In the genomic region with DNA sequence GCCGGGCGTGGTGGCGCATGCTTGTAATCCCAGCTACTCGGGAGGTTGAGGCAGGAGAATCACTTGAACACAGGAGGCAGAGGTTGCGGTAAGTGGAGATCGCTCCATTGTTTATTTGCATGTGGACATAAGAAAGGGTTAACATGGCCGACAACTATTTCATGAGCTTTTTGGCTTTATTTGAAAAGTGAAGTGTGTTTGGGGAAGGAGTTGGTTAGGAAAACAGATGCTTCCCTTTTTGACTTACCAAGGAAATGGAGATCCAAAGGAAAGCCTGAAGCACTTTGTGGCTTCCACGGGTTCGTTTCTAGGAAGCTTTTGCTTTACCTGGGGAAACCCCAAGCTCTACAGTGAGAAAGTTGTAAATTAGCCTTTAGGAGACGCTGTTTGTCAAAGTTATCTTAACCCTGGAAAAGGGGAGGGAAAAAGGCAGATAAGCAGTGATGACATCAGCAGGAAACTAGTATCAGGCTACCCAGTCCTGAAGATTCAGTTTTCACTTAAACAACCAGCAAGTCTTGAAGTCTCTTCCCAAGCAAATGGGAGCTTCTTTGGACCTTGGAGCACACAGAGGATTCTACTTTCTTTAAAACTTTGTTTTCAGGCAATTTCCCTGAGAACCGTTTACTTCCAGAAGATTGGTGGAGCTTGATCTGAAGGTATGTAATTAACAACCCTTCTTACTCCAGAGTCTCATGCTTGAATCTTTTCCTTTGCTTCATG, we compare ENCODE assay signal across 1 cellular context.
A peak's percentile ranks its signal among the peaks of the same experiment; 100 is the strongest.
TF ChIP-seq lines count a peak whose summit lies in the region.

Gene CASP10, plus strand, starts transcription at position 492 of the 723 bp plus-strand sequence. CDS start 2,637 bp downstream, outside the sequence.

TF ChIP-seq in HepG2, 621 proteins besides CTCF, POLR2A, EP300 and RAD21 (continues in another document):
- TF ChIP-seq TBP (CRISPR knock-in tag; IDR thresholded peaks at IDR 0.05) (no peak), ZNF883 (CRISPR knock-in tag; IDR thresholded peaks at IDR 0.05; ENCODE audit: not compliant biosample characterization) (no peak), ATF3 (CRISPR knock-in tag; IDR thresholded peaks at IDR 0.05) (peak; percentile 79), ZNF10 (CRISPR knock-in tag; IDR thresholded peaks at IDR 0.05; ENCODE audit: borderline replicate concordance, low read depth) (no peak), ZNF460 (CRISPR knock-in tag; IDR thresholded peaks at IDR 0.05; ENCODE audit: borderline replicate concordance) (no peak), SP4 (CRISPR knock-in tag; IDR thresholded peaks at IDR 0.05) (peak; percentile 69; the same call in 1 of the 2 replicates), SP140L (CRISPR knock-in tag; IDR thresholded peaks at IDR 0.05; ENCODE audit: borderline replicate concordance) (0 out of 2 replicates have a peak, but pooled peaks have one; percentile 19), ZNF747 (CRISPR knock-in tag; IDR thresholded peaks at IDR 0.05; ENCODE audit: borderline replicate concordance) (peak; percentile 54; the same call in 1 of the 2 replicates), ZNF326 (CRISPR knock-in tag; IDR thresholded peaks at IDR 0.05; ENCODE audit: borderline replicate concordance) (no peak), PTBP1 (IDR thresholded peaks at IDR 0.05; ENCODE audit: low read depth, low read length, poor library complexity, severe bottlenecking) (no peak), PRDM15 (CRISPR knock-in tag; IDR thresholded peaks at IDR 0.05) (peak; percentile 24; the same call in 1 of the 2 replicates), ZNF451 (CRISPR knock-in tag; IDR thresholded peaks at IDR 0.05) (peak; percentile 23; the same call in 1 of the 2 replicates), PAXIP1 (CRISPR knock-in tag; conservative IDR thresholded peaks at IDR 0.05) (peak; percentile 64; the same call in 1 of the 2 replicates), HDAC1 (CRISPR knock-in tag; IDR thresholded peaks at IDR 0.05) (peak; percentile 63; the same call in 1 of the 2 replicates), KDM5B (CRISPR knock-in tag; IDR thresholded peaks at IDR 0.05; ENCODE audit: borderline replicate concordance) (no peak), TAF15 (IDR thresholded peaks at IDR 0.05; ENCODE audit: low read depth, low read length, poor library complexity, severe bottlenecking) (no peak), GABPB1 (CRISPR knock-in tag; IDR thresholded peaks at IDR 0.05) (peak; percentile 24; the same call in 1 of the 2 replicates), ZBTB21 (CRISPR knock-in tag; IDR thresholded peaks at IDR 0.05) (peak; percentile 46), CREM (IDR thresholded peaks at IDR 0.05) (peak; percentile 74), CREM (CRISPR knock-in tag; IDR thresholded peaks at IDR 0.05) (no peak), FOXM1 (CRISPR knock-in tag; IDR thresholded peaks at IDR 0.05) (no peak), GATAD1 (CRISPR knock-in tag; IDR thresholded peaks at IDR 0.05) (peak; percentile 80), YY1 (IDR thresholded peaks at IDR 0.05; ENCODE audit: insufficient read depth, insufficient replicate concordance, low read depth, low read length) (peak; percentile 57), ZNF431 (CRISPR knock-in tag; IDR thresholded peaks at IDR 0.05; ENCODE audit: borderline replicate concordance, low read depth) (no peak), ARNT (IDR thresholded peaks at IDR 0.05) (no peak), ZNF234 (CRISPR knock-in tag; conservative IDR thresholded peaks at IDR 0.05) (no peak), ZBTB14 (CRISPR knock-in tag; IDR thresholded peaks at IDR 0.05) (no peak), EEA1 (CRISPR knock-in tag; IDR thresholded peaks at IDR 0.05; ENCODE audit: borderline replicate concordance) (no peak), AKAP8 (CRISPR knock-in tag; IDR thresholded peaks at IDR 0.05) (no peak), TBX3 (IDR thresholded peaks at IDR 0.05; ENCODE audit: borderline replicate concordance) (0 out of 2 replicates have a peak, but pooled peaks have one; percentile 26), JUN (CRISPR knock-in tag; IDR thresholded peaks at IDR 0.05) (peak; percentile 92), KDM3A (CRISPR knock-in tag; IDR thresholded peaks at IDR 0.05; ENCODE audit: low read depth) (no peak), IRX3 (CRISPR knock-in tag; IDR thresholded peaks at IDR 0.05; ENCODE audit: borderline replicate concordance, low read depth) (no peak), RBM22 (optimal IDR thresholded peaks at IDR 0.05; ENCODE audit: low read length) (no peak), ARID5B (CRISPR knock-in tag; IDR thresholded peaks at IDR 0.05) (peak; percentile 75), ZEB1 (IDR thresholded peaks at IDR 0.05; ENCODE audit: insufficient replicate concordance, low read depth) (peak; percentile 74), ZNF737 (CRISPR knock-in tag; IDR thresholded peaks at IDR 0.05; ENCODE audit: borderline replicate concordance) (no peak), ISL2 (CRISPR knock-in tag; IDR thresholded peaks at IDR 0.05) (peak; percentile 51; the same call in 1 of the 2 replicates), GTF2F1 (IDR thresholded peaks at IDR 0.05; ENCODE audit: low read length) (no peak), ZNF296 (CRISPR knock-in tag; conservative IDR thresholded peaks at IDR 0.05) (no peak), ZNF780A (CRISPR knock-in tag; IDR thresholded peaks at IDR 0.05) (no peak)
- TF ChIP-seq, protein P1, sequence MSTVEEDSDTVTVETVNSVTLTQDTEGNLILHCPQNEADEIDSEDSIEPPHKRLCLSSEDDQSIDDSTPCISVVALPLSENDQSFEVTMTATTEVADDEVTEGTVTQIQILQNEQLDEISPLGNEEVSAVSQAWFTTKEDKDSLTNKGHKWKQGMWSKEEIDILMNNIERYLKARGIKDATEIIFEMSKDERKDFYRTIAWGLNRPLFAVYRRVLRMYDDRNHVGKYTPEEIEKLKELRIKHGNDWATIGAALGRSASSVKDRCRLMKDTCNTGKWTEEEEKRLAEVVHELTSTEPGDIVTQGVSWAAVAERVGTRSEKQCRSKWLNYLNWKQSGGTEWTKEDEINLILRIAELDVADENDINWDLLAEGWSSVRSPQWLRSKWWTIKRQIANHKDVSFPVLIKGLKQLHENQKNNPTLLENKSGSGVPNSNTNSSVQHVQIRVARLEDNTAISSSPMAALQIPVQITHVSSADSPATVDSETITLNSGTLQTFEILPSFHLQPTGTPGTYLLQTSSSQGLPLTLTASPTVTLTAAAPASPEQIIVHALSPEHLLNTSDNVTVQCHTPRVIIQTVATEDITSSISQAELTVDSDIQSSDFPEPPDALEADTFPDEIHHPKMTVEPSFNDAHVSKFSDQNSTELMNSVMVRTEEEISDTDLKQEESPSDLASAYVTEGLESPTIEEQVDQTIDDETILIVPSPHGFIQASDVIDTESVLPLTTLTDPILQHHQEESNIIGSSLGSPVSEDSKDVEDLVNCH (CRISPR knock-in tag; IDR thresholded peaks at IDR 0.05): no peak
- TF ChIP-seq, protein P2, sequence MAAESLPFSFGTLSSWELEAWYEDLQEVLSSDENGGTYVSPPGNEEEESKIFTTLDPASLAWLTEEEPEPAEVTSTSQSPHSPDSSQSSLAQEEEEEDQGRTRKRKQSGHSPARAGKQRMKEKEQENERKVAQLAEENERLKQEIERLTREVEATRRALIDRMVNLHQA (CRISPR knock-in tag; IDR thresholded peaks at IDR 0.05): no peak
- TF ChIP-seq, protein P3, sequence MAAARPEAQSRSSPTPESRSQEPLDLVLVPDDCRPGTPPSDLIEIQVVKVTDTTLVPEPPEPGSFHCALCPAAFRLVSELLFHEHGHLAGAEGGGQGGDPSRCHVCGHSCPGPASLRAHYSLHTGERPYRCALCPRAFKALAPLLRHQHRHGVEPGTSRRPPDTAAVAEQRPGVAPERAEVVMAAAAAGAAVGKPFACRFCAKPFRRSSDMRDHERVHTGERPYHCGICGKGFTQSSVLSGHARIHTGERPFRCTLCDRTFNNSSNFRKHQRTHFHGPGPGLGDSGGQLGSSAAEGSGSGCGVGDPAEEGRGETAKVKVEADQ (CRISPR knock-in tag; IDR thresholded peaks at IDR 0.05; ENCODE audit: borderline replicate concordance): peak; percentile 45; the same call in 1 of the 2 replicates
- TF ChIP-seq, protein P4, sequence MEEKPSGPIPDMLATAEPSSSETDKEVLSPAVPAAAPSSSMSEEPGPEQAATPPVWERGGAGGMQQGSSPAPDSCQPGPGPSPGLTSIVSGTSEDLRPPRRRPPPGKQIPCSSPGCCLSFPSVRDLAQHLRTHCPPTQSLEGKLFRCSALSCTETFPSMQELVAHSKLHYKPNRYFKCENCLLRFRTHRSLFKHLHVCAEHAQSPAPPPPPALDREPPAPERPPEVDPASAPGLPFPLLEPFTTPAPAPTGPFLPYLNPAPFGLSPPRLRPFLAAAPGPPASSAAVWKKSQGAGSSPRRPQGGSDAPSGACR (CRISPR knock-in tag; IDR thresholded peaks at IDR 0.05): 0 out of 2 replicates have a peak, but pooled peaks have one; percentile 41
